ENCODE assay signal across 8 cellular contexts in the genomic region with DNA sequence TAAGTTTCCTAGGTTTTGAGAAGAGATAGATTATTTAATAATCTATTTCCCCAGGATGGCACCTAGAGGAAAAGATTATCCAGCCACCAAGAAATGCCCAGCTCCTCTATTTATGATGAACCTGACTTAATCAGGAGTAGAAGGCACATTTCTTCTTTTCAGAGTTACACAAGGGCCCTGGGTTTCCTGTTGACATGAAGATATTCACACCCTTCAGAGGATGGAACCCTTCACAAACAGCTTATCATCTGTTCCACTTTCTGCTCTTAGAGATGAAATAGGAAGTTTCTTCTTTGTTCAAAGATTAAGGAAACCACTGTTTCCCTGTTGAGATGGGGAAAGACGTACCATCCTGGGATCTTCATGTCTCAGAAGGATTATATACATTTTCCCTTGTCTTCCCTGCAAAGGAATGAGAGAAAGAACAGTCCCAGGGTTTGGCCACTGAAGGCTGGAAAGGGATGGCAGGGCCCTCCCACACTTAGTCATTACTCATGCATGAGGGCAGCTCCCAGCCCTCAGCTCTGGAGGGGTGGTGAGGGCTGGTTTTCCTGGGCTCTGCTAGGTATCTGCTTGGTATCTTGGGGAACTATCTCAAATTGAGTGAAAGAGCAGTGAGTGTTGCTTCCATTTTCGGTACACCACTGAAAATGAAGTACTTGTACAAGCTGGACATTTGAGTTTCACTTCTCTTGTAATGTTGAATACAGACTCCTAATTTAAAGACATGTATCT.
DNase-seq lines count a peak whose midpoint lies in the region; ATAC-seq and TF ChIP-seq lines count a peak whose summit lies in the region.

No MANE protein-coding gene starts in this region.

- peak; percentile 95 for ATAC-seq in GM21723 (IDR thresholded peaks at IDR 0.05; ENCODE audit: unreplicated experiment)

- CTCF ChIA-PET in GM10248 (lab: Yijun Ruan, JAX), result interaction anchor here (1.9 kb wide), 1 partner anchor 18 kb away, joined by 5 read pairs; no protein-coding TSS in a partner anchor

- intact Hi-C loops in head of caudate nucleus (cut with DNase I), result no loop called here

- DNase-seq in GM10248 (ENCODE audit: extremely low spot score) (peak; percentile 63), M059J (ENCODE audit: low read depth) (peak; percentile 24), glomerular visceral epithelial cell (ENCODE audit: extremely low spot score) (peak; percentile 34), NCI-H128 (lab: John Stamatoyannopoulos, UW; ENCODE audit: unreplicated experiment) (no peak), SK-N-DZ (ENCODE audit: low spot score) (no peak), epidermal melanocyte (ENCODE audit: insufficient read length, low spot score) (no peak), head of caudate nucleus (no peak)

- TF ChIP-seq CTCF in GM10248 (IDR thresholded peaks at IDR 0.05; ENCODE audit: control extremely low read depth, extremely low read depth, low read depth, missing control alignments), result no peak

- POLR2A ChIA-PET in GM10248 (lab: Yijun Ruan, JAX), result no interaction called here

Comparison
In these comparisons a context has a peak if more than half of its experiments do, and no peak if none do; other contexts are left out.
1. DNase-seq: peak in GM10248 (single experiment), M059J (single experiment) and glomerular visceral epithelial cell (single experiment); none in NCI-H128 (single experiment), SK-N-DZ (single experiment), epidermal melanocyte (single experiment) and head of caudate nucleus (0 of 42).